8 cellular contexts compared by ENCODE assay signal in genomic region chr22:46561435-46561905, GRCh38.
A peak's percentile ranks its signal among the peaks of the same experiment; 100 is the strongest.
DNase-seq lines count a peak whose midpoint lies in the region; ATAC-seq and TF ChIP-seq lines count a peak whose summit lies in the region.

No MANE protein-coding gene starts in this region.

- ATAC-seq in SK-N-SH treated with all-trans-retinoic acid at 6 μM for 48 hours (peak; percentile 61), HG02884 (IDR thresholded peaks at IDR 0.05; ENCODE audit: unreplicated experiment) (no peak), HG03565 (IDR thresholded peaks at IDR 0.05; ENCODE audit: unreplicated experiment) (no peak), GM18909 (IDR thresholded peaks at IDR 0.05; ENCODE audit: poor library complexity, unreplicated experiment) (no peak)

- H3K4me3 ChIP-seq in HL-60 (replicated peaks; ENCODE audit: insufficient read depth, low read length), result 0 out of 2 replicates have a peak overlapping the region, but pooled peaks have one; percentile 8

- no peaks in the 10 kb centered on the region for H3K27me3 ChIP-seq in HL-60 (ENCODE audit: insufficient read depth, poor library complexity, severe bottlenecking)

- TF ChIP-seq CTCF in HL-60 (IDR thresholded peaks at IDR 0.05; ENCODE audit: insufficient read depth, low read length), result no peak

- peak; percentile 5 for DNase-seq in DMS79 treated with DMSO at 0.1 percent for 48 hours (lab: John Stamatoyannopoulos, UW)
- DNase-seq in DMS79 (lab: John Stamatoyannopoulos, UW), result no peak
- DNase-seq in HL-60 (ENCODE audit: low read depth in 1 of 2, low spot score in 1 of 2), result peak in 1 of 2 experiments; percentile 93
- DNase-seq in left kidney (ENCODE audit: low read depth, low spot score), result peak; percentile 86

- peak overlapping the region; percentile 59 for H3K27ac ChIP-seq in HL-60 (replicated peaks)

TF ChIP-seq in SK-N-SH treated with all-trans-retinoic acid at 6 μM for 48 hours, 23 proteins besides CTCF, POLR2A, EP300 and RAD21:
- no peak for TF ChIP-seq PPARA (CRISPR knock-in tag; IDR thresholded peaks at IDR 0.05; ENCODE audit: borderline replicate concordance)
